In genomic region chr20:43409041-43409913, GRCh38 we compare ENCODE assay signal across 8 cellular contexts. TPM values are rescaled to one million over a fixed set of nuclear protein-coding genes. Genes with fewer than 3 reads are reported as not detected.
A peak's percentile ranks its signal among the peaks of the same experiment; 100 is the strongest.
DNase-seq lines count a peak whose midpoint lies in the region; ATAC-seq and TF ChIP-seq lines count a peak whose summit lies in the region.

No MANE protein-coding gene starts in this region.

- no peak for ATAC-seq in heart right ventricle
- ATAC-seq in left cardiac atrium: no peak
- ATAC-seq in HG03571 (IDR thresholded peaks at IDR 0.05; ENCODE audit: unreplicated experiment): no peak
- ATAC-seq in stimulated activated memory B cell treated with anti-CD40 and anti-IgM and Interleukin-4, amounts not matched to agents 10 μg/mL and 1 μg/mL and 100 μg/mL, for 72 hours: no peak

- intact Hi-C loops in heart right ventricle (cut with DNase I) (loop anchor here in 1 of 10 donors (10.0 kb wide), 1 partner anchor 1674 kb away; no protein-coding TSS in a partner anchor), left cardiac atrium (cut with DNase I) (no loop called here), MCF 10A (cut with micrococcal nuclease) (loop anchor here (1.0 to 5.0 kb wide), 4 partner anchors 222 to 1712 kb away; partner anchors contain the start of gene PTPRT)

- peaks cover 38% of the 10 kb centered on the region for H3K27me3 Mint-ChIP-seq in MCF 10A (ENCODE audit: insufficient read depth, unreplicated experiment)
- H3K27me3 Mint-ChIP-seq in nephron progenitor cell (ENCODE audit: low read depth, poor library complexity): peaks cover 14% of the 10 kb centered on the region
- peaks cover 91% of the 10 kb centered on the region for H3K27me3 Mint-ChIP-seq in stimulated activated memory B cell treated with anti-CD40 and anti-IgM and Interleukin-4, amounts not matched to agents 10 μg/mL and 1 μg/mL and 100 μg/mL, for 72 hours

- H3K9me3 ChIP-seq in heart right ventricle: peaks cover 0 to 41% (median 10%) of the 10 kb centered on the region in 11 donors

- H3K4me3 ChIP-seq in heart right ventricle: no peak overlapping the region

- peaks cover 0 to 29% (median 4%) of the 10 kb centered on the region in 7 donors for H3K27me3 ChIP-seq in heart right ventricle

- no TSS peak for BruUV-seq in MCF 10A (replicated peaks; lab: Mats Ljungman, UMichigan)

- H3K4me1 Mint-ChIP-seq in MCF 10A (ENCODE audit: insufficient read depth, unreplicated experiment) (peaks cover 7% of the 10 kb centered on the region), nephron progenitor cell (no peaks in the 10 kb centered on the region)
- no peaks in the 10 kb centered on the region for H3K4me1 Mint-ChIP-seq in stimulated activated memory B cell treated with anti-CD40 and anti-IgM and Interleukin-4, amounts not matched to agents 10 μg/mL and 1 μg/mL and 100 μg/mL, for 72 hours

- POLR2A ChIA-PET in MCF 10A (lab: Yijun Ruan, JAX): interaction anchor here (0.7 to 1.2 kb wide), 3 partner anchors 8 to 1885 kb away, joined by 3 to 4 read pairs (median 3); no protein-coding TSS in a partner anchor

- no peaks in the 10 kb centered on the region for H3K4me1 ChIP-seq in heart right ventricle

- peaks cover 4% of the 10 kb centered on the region for H3K36me3 Mint-ChIP-seq in MCF 10A (ENCODE audit: insufficient read depth, unreplicated experiment)
- no peaks in the 10 kb centered on the region for H3K36me3 Mint-ChIP-seq in nephron progenitor cell (ENCODE audit: low read depth)
- peaks cover 5% of the 10 kb centered on the region for H3K36me3 Mint-ChIP-seq in stimulated activated memory B cell treated with anti-CD40 and anti-IgM and Interleukin-4, amounts not matched to agents 10 μg/mL and 1 μg/mL and 100 μg/mL, for 72 hours

- H3K9me3 Mint-ChIP-seq in MCF 10A (ENCODE audit: unreplicated experiment) (peaks cover 7% of the 10 kb centered on the region), nephron progenitor cell (peaks cover 54% of the 10 kb centered on the region)
- peaks cover 7% of the 10 kb centered on the region for H3K9me3 Mint-ChIP-seq in stimulated activated memory B cell treated with anti-CD40 and anti-IgM and Interleukin-4, amounts not matched to agents 10 μg/mL and 1 μg/mL and 100 μg/mL, for 72 hours

- H3K27ac ChIP-seq in heart right ventricle: no peak overlapping the region

- TF ChIP-seq CTCF in heart right ventricle (IDR thresholded peaks at IDR 0.05) (peak in 8 of 9 donors; percentile 8 to 50 (median 33)), MCF 10A (IDR thresholded peaks at IDR 0.05; ENCODE audit: unreplicated experiment) (peak; percentile 65), nephron progenitor cell (IDR thresholded peaks at IDR 0.05) (peak; percentile 61)

- H3K27ac Mint-ChIP-seq in MCF 10A (ENCODE audit: low read depth, unreplicated experiment) (no peak overlapping the region), nephron progenitor cell (no peak overlapping the region)
- no peak overlapping the region for H3K27ac Mint-ChIP-seq in stimulated activated memory B cell treated with anti-CD40 and anti-IgM and Interleukin-4, amounts not matched to agents 10 μg/mL and 1 μg/mL and 100 μg/mL, for 72 hours

- 23 to 29% methylated on average over 12 of the region's 12 CpGs for WGBS in heart right ventricle, 2 donors

- H3K4me3 Mint-ChIP-seq in MCF 10A (ENCODE audit: unreplicated experiment) (no peak overlapping the region), nephron progenitor cell (no peak overlapping the region)
- no peak overlapping the region for H3K4me3 Mint-ChIP-seq in stimulated activated memory B cell treated with anti-CD40 and anti-IgM and Interleukin-4, amounts not matched to agents 10 μg/mL and 1 μg/mL and 100 μg/mL, for 72 hours

- CTCF ChIA-PET in MCF 10A (lab: Yijun Ruan, JAX): interaction anchor here (0.5 to 2.5 kb wide), 49 partner anchors 8 to 1994 kb away, joined by 3 to 31 read pairs (median 4); partner anchors contain the start of gene PTPRT

- H3K36me3 ChIP-seq in heart right ventricle: no peaks in the 10 kb centered on the region

- DNase-seq in heart right ventricle: no peak
- DNase-seq in left cardiac atrium: no peak
- peak; percentile 2 for DNase-seq in NCI-H1694 (lab: John Stamatoyannopoulos, UW)
- DNase-seq in MCF 10A (ENCODE audit: unreplicated experiment): peak; percentile 53
- DNase-seq in nephron progenitor cell: peak; percentile 28
- no peak for DNase-seq in stimulated activated CD4-positive, alpha-beta T cell treated with anti-CD3 and anti-CD28 coated beads, Interleukin-4, amount 100 ng/mL, for 24 hours

RNA-seq across cellular contexts. Expression of gene SRSF6, which starts 48.4 kb away (rescaled TPM):
- total RNA-seq in heart right ventricle (10 to 100 TPM; 44.0 to 62.4 (median 47.8) TPM), left cardiac atrium (10 to 100 TPM; 58.8 to 82.0 TPM), MCF 10A (2022) (151 and 193 TPM in 2 replicates)
- polyA plus RNA-seq in heart right ventricle: 10 to 100 TPM; 27.9 to 86.6 TPM

Comparison
In these comparisons a context has a peak if more than half of its experiments do, and no peak if none do; other contexts are left out.
1. DNase-seq: peak in NCI-H1694 (single experiment), MCF 10A (single experiment) and nephron progenitor cell (single experiment); none in heart right ventricle (0 of 2), left cardiac atrium (single experiment) and stimulated activated CD4-positive, alpha-beta T cell treated with anti-CD3 and anti-CD28 coated beads, Interleukin-4, amount 100 ng/mL, for 24 hours (single experiment).
2. Peak in every context shown above with its lines, with median percentiles within 50 percentile points of each other: CTCF ChIP-seq.